ENCODE assay signal across 12 cellular contexts in the genomic region with DNA sequence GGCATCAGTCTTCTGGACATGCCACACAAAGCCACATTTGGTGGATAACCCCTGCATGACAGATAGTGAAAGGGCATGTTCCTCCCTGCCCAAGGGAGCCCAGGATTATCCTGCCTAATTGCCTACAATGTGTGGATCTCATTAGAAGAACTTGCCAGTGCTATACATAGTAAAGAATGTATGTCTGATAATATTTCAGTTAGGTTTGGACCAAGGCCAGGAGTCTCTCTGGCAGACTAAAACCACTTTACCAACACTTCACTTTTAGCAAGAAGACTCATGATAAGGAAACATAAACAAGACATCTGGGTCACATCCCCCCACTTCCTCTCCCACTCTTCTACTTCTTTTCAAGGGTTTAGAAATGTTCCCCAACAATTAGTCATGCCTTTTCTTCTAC.
DNase-seq lines count a peak whose midpoint lies in the region; ATAC-seq, FAIRE-seq and TF ChIP-seq lines count a peak whose summit lies in the region.
"Had no signal": no experiment of that assay in that cellular context is flagged by ENCODE, and none has a peak within 500 bp of the region (broad histone marks: within the 10 kb centered on the region; RNA-seq: fewer than 3 reads in every experiment).

No MANE protein-coding gene starts in this region.

- no peaks in the 10 kb centered on the region for H3K9me3 ChIP-seq in MM.1S (replicated peaks; ENCODE audit: insufficient read depth, low read length)

- ATAC-seq in activated T-helper 17 cell treated with anti-CD3 and anti-CD28 coated beads, Interleukin-2, amount 50 U/mL, for 72 hours (replicated peaks) = no peak
- ATAC-seq: body of pancreas had no signal

- TF ChIP-seq CTCF in bronchial epithelial cell (IDR thresholded peaks at IDR 0.05; ENCODE audit: insufficient read depth, low read length, severe bottlenecking) = no peak
- TF ChIP-seq CTCF in osteocyte (IDR thresholded peaks at IDR 0.05) = no peak
- no peak for TF ChIP-seq CTCF in CD14-positive monocyte (IDR thresholded peaks at IDR 0.05)
- no peak for TF ChIP-seq CTCF in MM.1S (IDR thresholded peaks at IDR 0.05; ENCODE audit: low read length)

- H3K27ac Mint-ChIP-seq in osteocyte (ENCODE audit: unreplicated experiment) (peak overlapping the region; percentile 13), CD14-positive monocyte (no peak overlapping the region)
- H3K27ac Mint-ChIP-seq in activated T-helper 17 cell treated with anti-CD3 and anti-CD28 coated beads, Interleukin-2, amount 50 U/mL, for 72 hours = no peak overlapping the region

- H3K36me3 ChIP-seq in bronchial epithelial cell (ENCODE audit: control insufficient read depth, insufficient read depth, low read length) = no peaks in the 10 kb centered on the region
- H3K36me3 ChIP-seq in MM.1S (replicated peaks; ENCODE audit: insufficient read depth, low read length) = no peaks in the 10 kb centered on the region

- H3K27me3 ChIP-seq in bronchial epithelial cell (ENCODE audit: control insufficient read depth, insufficient read depth, low read length) (no peaks in the 10 kb centered on the region), MM.1S (replicated peaks; ENCODE audit: insufficient read depth, low read length) (no peaks in the 10 kb centered on the region)
- H3K27me3 ChIP-seq: body of pancreas had no signal

- H3K4me2 ChIP-seq in MM.1S (ENCODE audit: low read depth, low read length) = no peak overlapping the region

- peak; percentile 21 to 68 for DNase-seq in NOMO-1 (lab: John Stamatoyannopoulos, UW; ENCODE audit: unreplicated experiment in 2 of 2)
- no peak for DNase-seq in NOMO-1 treated with dmso at 0.1 percent for 144 hours (lab: John Stamatoyannopoulos, UW; ENCODE audit: unreplicated experiment)
- peak; percentile 13 for DNase-seq in NCI-H2171 (lab: John Stamatoyannopoulos, UW)
- peak; percentile 62 for DNase-seq in bronchial epithelial cell (ENCODE audit: low read depth)
- no peak for DNase-seq in osteocyte (ENCODE audit: extremely low spot score, unreplicated experiment)
- DNase-seq in CD14-positive monocyte (ENCODE audit: low spot score) = no peak
- DNase-seq in MM.1S = no peak
- DNase-seq: body of pancreas; NCI-H1436 treated with DMSO at 0.1 percent for 48 hours; SHP77 treated with DMSO at 0.1 percent for 48 hours; stimulated activated naive CD4-positive, alpha-beta T cell treated with Interleukin-2 at 50 U/mL for 16 hours had no signal

- no peaks in the 10 kb centered on the region for H3K9me2 ChIP-seq in MM.1S (replicated peaks; ENCODE audit: insufficient read depth, low read length)

- FAIRE-seq in bronchial epithelial cell (lab: Jason Lieb, UNC) = no peak

- intact Hi-C loops in CD14-positive monocyte (cut with micrococcal nuclease) = no loop called here

- no peaks in the 10 kb centered on the region for H3F3A ChIP-seq in MM.1S (ENCODE audit: insufficient read depth, low read length)

- H4K20me1 ChIP-seq in MM.1S (ENCODE audit: insufficient read depth, low read length) = no peaks in the 10 kb centered on the region

- H3K27ac ChIP-seq in MM.1S (ENCODE audit: low read length) = no peak overlapping the region
- H3K27ac ChIP-seq: body of pancreas had no signal

- no peaks in the 10 kb centered on the region for H3K79me2 ChIP-seq in MM.1S (ENCODE audit: low read length)

- H3K4me3 Mint-ChIP-seq in osteocyte (ENCODE audit: unreplicated experiment) (no peak overlapping the region), CD14-positive monocyte (no peak overlapping the region)
- H3K4me3 Mint-ChIP-seq in activated T-helper 17 cell treated with anti-CD3 and anti-CD28 coated beads, Interleukin-2, amount 50 U/mL, for 72 hours = no peak overlapping the region

- H3K4me1 ChIP-seq in MM.1S (ENCODE audit: low read length) = no peaks in the 10 kb centered on the region
- H3K4me1 ChIP-seq: body of pancreas had no signal

- peaks cover 2% of the 10 kb centered on the region for H3K36me3 Mint-ChIP-seq in osteocyte (ENCODE audit: unreplicated experiment)
- H3K36me3 Mint-ChIP-seq in CD14-positive monocyte = no peaks in the 10 kb centered on the region
- no peaks in the 10 kb centered on the region for H3K36me3 Mint-ChIP-seq in activated T-helper 17 cell treated with anti-CD3 and anti-CD28 coated beads, Interleukin-2, amount 50 U/mL, for 72 hours (ENCODE audit: low read depth)

- H3K9ac ChIP-seq in MM.1S (ENCODE audit: low read length) = no peak overlapping the region

- H3K4me3 ChIP-seq in bronchial epithelial cell (ENCODE audit: low read depth, low read length) (no peak overlapping the region), MM.1S (ENCODE audit: low read length) (no peak overlapping the region)
- H3K4me3 ChIP-seq: body of pancreas had no signal

- H3K4me1 Mint-ChIP-seq in osteocyte (ENCODE audit: unreplicated experiment) (peaks cover 8% of the 10 kb centered on the region), CD14-positive monocyte (peaks cover 3% of the 10 kb centered on the region)
- H3K4me1 Mint-ChIP-seq in activated T-helper 17 cell treated with anti-CD3 and anti-CD28 coated beads, Interleukin-2, amount 50 U/mL, for 72 hours = no peaks in the 10 kb centered on the region

- H3K9me3 Mint-ChIP-seq in osteocyte (ENCODE audit: unreplicated experiment) (peaks cover 18% of the 10 kb centered on the region), CD14-positive monocyte (peaks cover 10 to 30% (median 27%) of the 10 kb centered on the region in 7 donors)
- peaks cover 38% of the 10 kb centered on the region for H3K9me3 Mint-ChIP-seq in activated T-helper 17 cell treated with anti-CD3 and anti-CD28 coated beads, Interleukin-2, amount 50 U/mL, for 72 hours

- H3K27me3 Mint-ChIP-seq in osteocyte (ENCODE audit: unreplicated experiment) (no peaks in the 10 kb centered on the region), CD14-positive monocyte (ENCODE audit: low read depth in 3 of 3) (peaks cover 0 to 2% (median 2%) of the 10 kb centered on the region in 3 donors)
- no peaks in the 10 kb centered on the region for H3K27me3 Mint-ChIP-seq in activated T-helper 17 cell treated with anti-CD3 and anti-CD28 coated beads, Interleukin-2, amount 50 U/mL, for 72 hours

- H2AFZ ChIP-seq in MM.1S (ENCODE audit: low read length) = no peak overlapping the region

Comparison
In these comparisons a context has a peak if more than half of its experiments do, and no peak if none do; other contexts are left out.
1. DNase-seq: peak in NOMO-1 (2 of 2), NCI-H2171 (single experiment) and bronchial epithelial cell (single experiment); none in NOMO-1 treated with dmso at 0.1 percent for 144 hours (single experiment), osteocyte (single experiment), CD14-positive monocyte (single experiment) and MM.1S (single experiment).